In the genomic region with DNA sequence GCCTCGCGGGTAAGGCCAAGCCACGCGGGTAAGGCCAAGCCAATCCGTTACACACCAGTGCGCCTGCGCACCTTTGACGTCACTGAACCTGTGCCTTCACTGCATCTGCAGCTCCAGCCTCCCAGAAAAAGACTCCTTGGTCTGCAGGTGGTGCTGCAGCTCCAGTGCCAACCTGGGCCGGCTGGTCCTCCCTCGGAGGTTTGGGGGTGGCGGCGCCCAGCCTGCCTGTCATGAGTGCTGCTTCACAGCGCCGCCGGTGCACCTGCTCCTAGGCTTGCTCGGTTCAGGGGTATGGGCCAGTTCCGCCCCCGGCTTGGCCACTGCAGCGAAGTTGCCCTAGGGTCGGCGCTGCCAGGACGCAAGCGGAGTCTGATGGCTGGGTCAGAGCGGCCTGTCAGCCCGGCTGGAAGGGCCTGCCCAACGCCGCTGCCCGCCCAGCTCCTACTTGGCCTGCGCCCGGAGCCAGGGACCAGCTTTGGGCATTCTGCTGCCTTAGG, we compare ENCODE assay signal across 11 cellular contexts.
DNase-seq lines count a peak whose midpoint lies in the region; ATAC-seq and TF ChIP-seq lines count a peak whose summit lies in the region.
"Had no signal": no experiment of that assay in that cellular context is flagged by ENCODE, and none has a peak within 500 bp of the region (broad histone marks: within the 10 kb centered on the region; RNA-seq: fewer than 3 reads in every experiment).

No MANE protein-coding gene starts in this region.

- H3K27me3 Mint-ChIP-seq in CD14-positive monocyte (ENCODE audit: low read depth in 3 of 3): peaks cover 7 to 11% (median 9%) of the 10 kb centered on the region in 3 donors

- DNase-seq in CD14-positive monocyte (ENCODE audit: low spot score) (no peak), posterior cingulate gyrus (peak in 8 of 10 donors; percentile 21 to 90 (median 34)), SKM-1 (lab: John Stamatoyannopoulos, UW; ENCODE audit: unreplicated experiment) (no peak), NCI-H1105 treated with DMSO at 0.1 percent for 48 hours (lab: John Stamatoyannopoulos, UW) (no peak)
- peak; percentile 59 for DNase-seq in activated CD4-positive, alpha-beta T cell treated with anti-CD3 and anti-CD28 coated beads for 48 hours
- DNase-seq in effector memory CD4-positive, alpha-beta T cell: peak in 2 of 3 donors; percentile 26 to 33
- DNase-seq: DMS 273 treated with DMSO at 0.1 percent for 48 hours, NCI-H748 treated with DMSO at 0.1 percent for 48 hours, trophoblast cell had no signal

- no peak for TF ChIP-seq CTCF in CD14-positive monocyte (IDR thresholded peaks at IDR 0.05)

- H3K9me3 Mint-ChIP-seq in CD14-positive monocyte: peaks cover 0 to 2% (median 0%) of the 10 kb centered on the region in 7 donors

- H3K4me3 ChIP-seq in effector memory CD4-positive, alpha-beta T cell (ENCODE audit: insufficient read depth, low read depth, low read length, poor library complexity, severe bottlenecking): no peak overlapping the region

- H3K27ac ChIP-seq in effector memory CD4-positive, alpha-beta T cell (ENCODE audit: insufficient read depth, low read length, poor library complexity, severe bottlenecking): no peak overlapping the region

- no peaks in the 10 kb centered on the region for H3K27me3 ChIP-seq in effector memory CD4-positive, alpha-beta T cell (replicated peaks; ENCODE audit: control insufficient read depth, insufficient read depth, low read length, poor library complexity, severe bottlenecking)

- intact Hi-C loops in CD14-positive monocyte (cut with micrococcal nuclease): no loop called here
- intact Hi-C loops in posterior cingulate gyrus (cut with DNase I): no loop called here

- no peak for TF ChIP-seq POLR2A in GM18505 (IDR thresholded peaks at IDR 0.05; ENCODE audit: borderline replicate concordance, extremely low read depth, insufficient read depth, insufficient read length)

- H3K36me3 Mint-ChIP-seq in CD14-positive monocyte: no peaks in the 10 kb centered on the region

- H3K4me1 ChIP-seq in effector memory CD4-positive, alpha-beta T cell (ENCODE audit: control insufficient read depth, insufficient read depth, low read length, poor library complexity, severe bottlenecking): no peaks in the 10 kb centered on the region

- no peaks in the 10 kb centered on the region for H3K36me3 ChIP-seq in effector memory CD4-positive, alpha-beta T cell (ENCODE audit: control insufficient read depth, insufficient read depth, low read length)

- H3K4me1 Mint-ChIP-seq in CD14-positive monocyte: peaks cover 4% of the 10 kb centered on the region

- H3K4me3 Mint-ChIP-seq in CD14-positive monocyte: peak overlapping the region; percentile 51 to 62

- H3K27ac Mint-ChIP-seq in CD14-positive monocyte: no peak overlapping the region

- ATAC-seq in GM18505 (IDR thresholded peaks at IDR 0.05; ENCODE audit: unreplicated experiment) (no peak), HG03469 (IDR thresholded peaks at IDR 0.05; ENCODE audit: unreplicated experiment) (no peak)

- no peaks in the 10 kb centered on the region for H3K9me3 ChIP-seq in effector memory CD4-positive, alpha-beta T cell (ENCODE audit: control insufficient read depth, low read length)

Comparison
In these comparisons a context has a peak if more than half of its experiments do, and no peak if none do; other contexts are left out.
1. DNase-seq: peak in activated CD4-positive, alpha-beta T cell treated with anti-CD3 and anti-CD28 coated beads for 48 hours (single experiment), effector memory CD4-positive, alpha-beta T cell (2 of 3) and posterior cingulate gyrus (8 of 10); none in CD14-positive monocyte (single experiment), SKM-1 (single experiment) and NCI-H1105 treated with DMSO at 0.1 percent for 48 hours (single experiment).